In genomic region chr7:104061652-104062051, GRCh38 we compare ENCODE assay signal across 8 cellular contexts.
"Had no signal": no experiment of that assay in that cellular context is flagged by ENCODE, and none has a peak within 500 bp of the region (broad histone marks: within the 10 kb centered on the region; RNA-seq: fewer than 3 reads in every experiment).

No MANE protein-coding gene starts in this region.

- ATAC-seq: GM12878 had no signal

- H3K4me3 ChIP-seq: GM12878 had no signal

- FAIRE-seq: G401.6, GM12878, GM12891, GM12892, GM18507, GM19239 had no signal

- DNase-seq: GDM1, GF-D8 had no signal
